Comparison of ENCODE assay signal across 1 cellular context in genomic region chr1:54610601-54611580, GRCh38.
TF ChIP-seq lines count a peak whose summit lies in the region.

No MANE protein-coding gene starts in this region.

TF ChIP-seq in H1, 55 proteins besides CTCF, POLR2A, EP300 and RAD21:
- TF ChIP-seq SP1 (IDR thresholded peaks at IDR 0.05; ENCODE audit: low read depth, low read length) (peak; percentile 37; the same call in 1 of the 2 replicates), TAF7 (optimal IDR thresholded peaks at IDR 0.05; ENCODE audit: borderline replicate concordance, low read depth, low read length) (no peak), TEAD4 (IDR thresholded peaks at IDR 0.05; ENCODE audit: low read depth, low read length) (peak; percentile 50; the same call in 1 of the 2 replicates)
TF ChIP-seq in H1: peak in this region for 2.
